In the genomic region with DNA sequence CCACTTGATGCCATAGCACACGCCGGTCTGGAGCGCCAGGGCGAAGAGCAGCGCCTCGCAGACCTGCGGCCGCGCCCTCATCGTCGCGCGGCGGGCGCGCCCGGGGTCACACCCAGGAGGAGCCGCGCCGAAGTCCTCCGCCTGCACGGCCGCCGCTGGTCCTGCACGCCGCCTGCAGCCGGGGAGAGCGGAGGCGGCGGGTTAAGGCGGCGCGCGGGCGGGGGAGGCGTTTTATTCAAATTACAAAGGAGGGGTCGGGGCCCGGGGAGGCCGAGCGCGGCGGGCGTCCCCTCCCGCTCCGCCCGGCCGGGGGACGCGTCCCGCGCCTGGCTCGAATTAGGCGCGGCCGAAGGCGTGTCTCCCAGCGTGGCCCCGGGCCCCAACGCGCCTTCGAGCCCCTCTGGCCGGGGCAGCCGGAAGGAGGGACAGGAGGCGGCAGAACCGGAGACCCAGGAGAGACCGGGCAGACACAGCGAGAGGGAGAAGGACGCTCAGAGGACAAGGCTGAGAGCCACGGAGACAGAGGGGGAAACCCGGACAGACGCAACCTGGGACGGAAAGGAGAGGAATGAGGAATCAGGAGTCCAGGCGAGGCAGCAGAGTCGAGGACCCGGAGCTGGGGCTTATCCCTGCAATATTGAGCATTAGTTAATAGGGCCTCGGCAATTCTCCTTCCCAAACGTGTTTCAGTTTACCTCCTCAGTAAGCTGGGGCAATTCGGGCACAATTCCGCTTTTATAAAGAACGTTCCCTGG, we compare ENCODE assay signal across 8 cellular contexts. TPM values are rescaled to one million over a fixed set of nuclear protein-coding genes. Genes with fewer than 3 reads are reported as not detected.
A peak's percentile ranks its signal among the peaks of the same experiment; 100 is the strongest.
DNase-seq lines count a peak whose midpoint lies in the region; ATAC-seq, FAIRE-seq and TF ChIP-seq lines count a peak whose summit lies in the region.

A gene (minus strand): TSS at position 176 of the 755 bp plus-strand sequence. CDS start 95 bp downstream, at position 81.

- peak; percentile 9; the same call in 2 of the 3 replicates for ATAC-seq in RWPE2 (ENCODE audit: low read depth)

- H3K4me1 ChIP-seq in RWPE2 (ENCODE audit: insufficient read depth, poor library complexity, severe bottlenecking) (peaks cover 2% of the 10 kb centered on the region), liver (ENCODE audit: control insufficient read depth in 4 of 4, insufficient read depth in 4 of 4, low read length in 3 of 4) (peaks cover 10 to 51% (median 22%) of the 10 kb centered on the region in 4 donors), stomach (peaks cover 54 to 64% (median 60%) of the 10 kb centered on the region in 4 donors)

- no peak for TF ChIP-seq POLR2A in stomach (IDR thresholded peaks at IDR 0.05)

- H3K27ac ChIP-seq in RWPE2 (ENCODE audit: poor library complexity, severe bottlenecking) (no peak within 1 kb of the TSS), liver (ENCODE audit: low read depth in 1 of 2, low read length in 2 of 2) (no peak within 1 kb of the TSS), stomach (peak within 1 kb of the TSS in 1 of 5 donors; percentile 27)

- no peak within 1 kb of the TSS for H3K9ac ChIP-seq in liver (ENCODE audit: low read depth in 1 of 2, low read length in 2 of 2)

- FAIRE-seq in RCC 7860 (lab: Jason Lieb, UNC) = no peak

- H3K4me3 ChIP-seq in HFF-Myc (replicated peaks; ENCODE audit: low read depth, low read length) = peak within 1 kb of the TSS; percentile 52
- H3K4me3 ChIP-seq in RWPE2 (ENCODE audit: severe bottlenecking) = peak within 1 kb of the TSS; percentile 35
- peak within 1 kb of the TSS; percentile 46 to 49 for H3K4me3 ChIP-seq in cardiac fibroblast (replicated peaks in 1 of 2; ENCODE audit: low read depth in 2 of 2, low read length in 2 of 2)
- H3K4me3 ChIP-seq in liver (ENCODE audit: low read depth in 1 of 3, low read length in 3 of 3) = peak within 1 kb of the TSS; percentile 24 to 31 (median 30)
- peak within 1 kb of the TSS; percentile 53 to 64 (median 56) for H3K4me3 ChIP-seq in stomach

- peaks cover 56% of the 10 kb centered on the region for H3K27me3 ChIP-seq in RWPE2 (ENCODE audit: insufficient read depth, poor library complexity, severe bottlenecking)
- no peaks in the 10 kb centered on the region for H3K27me3 ChIP-seq in liver (ENCODE audit: control insufficient read depth in 4 of 4, insufficient read depth in 4 of 4, low read length in 3 of 4)
- peaks cover 5 to 87% (median 70%) of the 10 kb centered on the region in 3 donors for H3K27me3 ChIP-seq in stomach

- no peak for TF ChIP-seq CTCF in HFF-Myc (IDR thresholded peaks at IDR 0.05; ENCODE audit: low read depth, low read length, missing control alignments)
- TF ChIP-seq CTCF in RWPE2 (IDR thresholded peaks at IDR 0.05; ENCODE audit: poor library complexity, severe bottlenecking) = no peak
- no peak for TF ChIP-seq CTCF in cardiac fibroblast (IDR thresholded peaks at IDR 0.05; ENCODE audit: low read depth, low read length)
- TF ChIP-seq CTCF in liver (IDR thresholded peaks at IDR 0.05; ENCODE audit: low read depth, low read length, missing input control) = no peak
- no peak for TF ChIP-seq CTCF in stomach (IDR thresholded peaks at IDR 0.05)

- H3K9me3 ChIP-seq in RWPE2 (ENCODE audit: severe bottlenecking) (no peaks in the 10 kb centered on the region), liver (ENCODE audit: control insufficient read depth in 4 of 4, low read length in 3 of 4) (no peaks in the 10 kb centered on the region), stomach (no peaks in the 10 kb centered on the region)

- intact Hi-C loops in stomach (cut with DNase I; ENCODE audit: low total_unique reads) = loop anchor here (2.0 kb wide), 1 partner anchor 112 kb away; no protein-coding TSS in a partner anchor

- WGBS in liver = 47% methylated on average over 80 of the region's 80 CpGs
- 1% methylated on average over 42 to 80 of the region's 80 CpGs for WGBS in stomach, 5 donors

- no peak for TF ChIP-seq EP300 in stomach (IDR thresholded peaks at IDR 0.05)

- peak; percentile 28 for DNase-seq in CD1c-positive myeloid dendritic cell (ENCODE audit: extremely low spot score)
- DNase-seq in HFF-Myc (ENCODE audit: extremely low read depth, low read depth) = no peak
- no peak for DNase-seq in RWPE2 (ENCODE audit: low spot score)
- DNase-seq in cardiac fibroblast (ENCODE audit: low read depth in 2 of 2) = peak; percentile 25 to 44
- peak; percentile 71 for DNase-seq in stomach
- no peak for DNase-seq in RCC 7860 (ENCODE audit: low spot score)
- no peak for DNase-seq in NCI-H1048 (lab: John Stamatoyannopoulos, UW)

- TF ChIP-seq RAD21 in liver (IDR thresholded peaks at IDR 0.05) = no peak

- H3K36me3 ChIP-seq in RWPE2 (ENCODE audit: low read depth) = no peaks in the 10 kb centered on the region
- no peaks in the 10 kb centered on the region for H3K36me3 ChIP-seq in liver (ENCODE audit: control insufficient read depth in 4 of 4, insufficient read depth in 3 of 4, low read depth in 1 of 4, low read length in 3 of 4)
- no peaks in the 10 kb centered on the region for H3K36me3 ChIP-seq in stomach

TF ChIP-seq in liver, 16 proteins besides CTCF, POLR2A, EP300 and RAD21:
- TF ChIP-seq FOXA2 (IDR thresholded peaks at IDR 0.05) = no peak

RNA-seq across cellular contexts. Expression of the gene that starts here (rescaled TPM):
- total RNA-seq in liver = 1 to 10 TPM; 1.1 to 4.8 TPM
- polyA plus RNA-seq in liver = 1 to 10 TPM; 1.3 to 3.7 TPM
- total RNA-seq in stomach = 10 to 100 TPM in 2 of 5 donors, 1 to 10 TPM in 1, not detected in 2; 1.8 to 96.7 (median 34.4) TPM
- under 1 TPM; 0.12 to 0.76 (median 0.30) TPM for polyA plus RNA-seq in stomach

Comparison
In these comparisons a context has a peak if more than half of its experiments do, and no peak if none do; other contexts are left out.
1. DNase-seq: peak in CD1c-positive myeloid dendritic cell (single experiment), cardiac fibroblast (2 of 2) and stomach (single experiment); none in HFF-Myc (single experiment), RWPE2 (single experiment), RCC 7860 (single experiment) and NCI-H1048 (single experiment).
2. Peak in every context shown above with its lines, with median percentiles within 50 percentile points of each other: H3K4me3 ChIP-seq.